In the genomic region with DNA sequence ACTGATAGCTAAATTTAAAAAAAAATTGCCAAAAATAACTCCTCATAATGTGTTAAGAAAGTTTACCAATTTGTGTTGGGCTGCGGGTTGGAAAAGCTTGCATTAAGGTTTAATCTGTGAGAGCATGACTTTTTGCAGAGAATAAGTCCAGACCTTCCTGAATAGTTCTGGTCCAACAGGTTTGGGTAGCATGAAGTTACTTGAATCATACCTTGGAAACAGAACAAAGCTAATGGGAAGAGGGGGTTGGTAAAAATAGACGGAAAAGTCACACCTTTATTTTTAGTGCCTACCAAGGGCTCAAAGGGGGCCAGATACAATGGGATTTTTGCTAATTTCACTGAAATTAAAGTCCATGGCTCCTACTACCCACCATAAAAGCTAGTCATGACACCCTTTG, we compare ENCODE assay signal across 12 cellular contexts. TPM values are rescaled to one million over a fixed set of nuclear protein-coding genes. Genes with fewer than 3 reads are reported as not detected.
A peak's percentile ranks its signal among the peaks of the same experiment; 100 is the strongest.
DNase-seq lines count a peak whose midpoint lies in the region; ATAC-seq, FAIRE-seq and TF ChIP-seq lines count a peak whose summit lies in the region.
"Had no signal": no experiment of that assay in that cellular context is flagged by ENCODE, and none has a peak within 500 bp of the region (broad histone marks: within the 10 kb centered on the region; RNA-seq: fewer than 3 reads in every experiment).

No MANE protein-coding gene starts in this region.

- H2BK120ac ChIP-seq in H1 (replicated peaks; ENCODE audit: low read depth, low read length), result no peak overlapping the region

- H3K4me2 ChIP-seq in MM.1S (ENCODE audit: low read depth, low read length) (peak overlapping the region; percentile 55; the same call in 1 of the 2 replicates), H1 (ENCODE audit: insufficient read depth in 1 of 2, low read depth in 2 of 2, low read length in 2 of 2) (peak overlapping the region; percentile 77 to 94), smooth muscle cell (peak overlapping the region; percentile 38)

- peaks cover 12% of the 10 kb centered on the region for H3F3A ChIP-seq in MM.1S (ENCODE audit: insufficient read depth, low read length)
- peaks cover 11% of the 10 kb centered on the region for H3F3A ChIP-seq in smooth muscle cell (ENCODE audit: low read depth)

- TF ChIP-seq POLR2A in H1 (IDR thresholded peaks at IDR 0.05; ENCODE audit: control extremely low read depth in 1 of 2, low read depth in 2 of 2, low read length in 2 of 2), result 0 out of 3 replicates have a peak, but pooled peaks of 1 of the 2 experiments have one; percentile 5

- no peak overlapping the region for H4K91ac ChIP-seq in H1 (replicated peaks; ENCODE audit: insufficient read length, low read length)

- no peaks in the 10 kb centered on the region for H3K9me2 ChIP-seq in MM.1S (replicated peaks; ENCODE audit: insufficient read depth, low read length)

- H2BK20ac ChIP-seq in H1 (ENCODE audit: low read length), result no peak overlapping the region

- H3K27me3 Mint-ChIP-seq in activated CD8-positive, alpha-beta memory T cell treated with anti-CD3 and anti-CD28 coated beads, Interleukin-2, amount 10 ng/mL, durations not matched to agents 7 days and 5 days, result peaks cover 3% of the 10 kb centered on the region

- H3K4me3 Mint-ChIP-seq in activated CD8-positive, alpha-beta memory T cell treated with anti-CD3 and anti-CD28 coated beads, Interleukin-2, amount 10 ng/mL, durations not matched to agents 7 days and 5 days, result peak overlapping the region; percentile 85

- no peak for ATAC-seq in activated CD8-positive, alpha-beta memory T cell treated with anti-CD3 and anti-CD28 coated beads, Interleukin-2, amount 10 ng/mL, durations not matched to agents 7 days and 5 days
- ATAC-seq in HG02642 (IDR thresholded peaks at IDR 0.05; ENCODE audit: poor library complexity, unreplicated experiment), result no peak
- no peak for ATAC-seq in GM21390 (IDR thresholded peaks at IDR 0.05; ENCODE audit: unreplicated experiment)

- H4K5ac ChIP-seq in H1 (ENCODE audit: insufficient read length, low read depth, low read length), result peak overlapping the region; percentile 80

- H4K20me1 ChIP-seq in MM.1S (ENCODE audit: insufficient read depth, low read length), result no peaks in the 10 kb centered on the region
- H4K20me1 ChIP-seq in H1 (replicated peaks in 1 of 2; ENCODE audit: control insufficient read depth in 1 of 2, insufficient read depth in 2 of 2, low read length in 2 of 2), result peaks cover 9 to 22% of the 10 kb centered on the region in 2 experiments
- H4K20me1 ChIP-seq in smooth muscle cell (ENCODE audit: low read depth), result no peaks in the 10 kb centered on the region

- no peak overlapping the region for H2BK12ac ChIP-seq in H1 (ENCODE audit: low read depth, low read length)

- POLR2A ChIA-PET in H1 (lab: Charles Lee; ENCODE audit: partially characterized antibody), result interaction anchor here (0.6 to 51.1 kb wide), 32 partner anchors 9 to 812 kb away, joined by 3 to 1766 read pairs (median 4); a partner anchor contains a TSS

- H3K79me2 ChIP-seq in MM.1S (ENCODE audit: low read length) (peaks cover 48% of the 10 kb centered on the region), H1 (ENCODE audit: control insufficient read depth in 1 of 2, insufficient read depth in 2 of 2, low read length in 2 of 2) (peaks cover 4 to 58% of the 10 kb centered on the region in 2 experiments; a peak in 2 of 4 replicates), smooth muscle cell (ENCODE audit: low read depth) (peaks cover 5% of the 10 kb centered on the region)

- no peak overlapping the region for H3K4ac ChIP-seq in H1 (replicated peaks; ENCODE audit: insufficient read length, low read depth, low read length)

- H3K27ac ChIP-seq in MM.1S (ENCODE audit: low read length), result no peak overlapping the region
- H3K27ac ChIP-seq in H1 (ENCODE audit: low read depth, low read length), result peak overlapping the region; percentile 59; the same call in 1 of the 2 replicates
- peak overlapping the region; percentile 29 for H3K27ac ChIP-seq in smooth muscle cell (ENCODE audit: low read depth)
- H3K27ac ChIP-seq: Peyer's patch, uterus had no signal

- 46% methylated on average over 2 of the region's 2 CpGs; no CpG with 5 or more reads in 1 of the 2 experiments for WGBS in H1 (ENCODE audit: extremely low coverage in 1 of 2, insufficient coverage in 1 of 2, insufficient read length in 1 of 2, insufficient replicate concordance in 2 of 2, low coverage in 1 of 2, low lambda C conversion rate in 2 of 2, missing lambda C conversion rate in 1 of 2), 2 experiments
- WGBS in smooth muscle cell (ENCODE audit: low lambda C conversion rate), result 58% methylated on average over 2 of the region's 2 CpGs

- FAIRE-seq in H1 (lab: Jason Lieb, UNC), result no peak

- no peak overlapping the region for H2BK15ac ChIP-seq in H1 (ENCODE audit: low read length)

- H3K23me2 ChIP-seq in H1 (ENCODE audit: low read depth, low read length), result peaks cover 12% of the 10 kb centered on the region

- no peak overlapping the region for H2BK5ac ChIP-seq in H1 (ENCODE audit: low read depth, low read length)

- DNase-seq in activated CD8-positive, alpha-beta memory T cell treated with anti-CD3 and anti-CD28 coated beads, Interleukin-2, amount 10 ng/mL, durations not matched to agents 7 days and 5 days, result no peak
- no peak for DNase-seq in activated CD8-positive, alpha-beta memory T cell treated with anti-CD3 and anti-CD28 coated beads, Interleukin-2, amount 50 U/mL, for 4 hours
- DNase-seq in MM.1S (no peak), H1 (ENCODE audit: low read depth in 1 of 2, low spot score in 2 of 2) (no peak), smooth muscle cell (lab: John Stamatoyannopoulos, UW; ENCODE audit: unreplicated experiment) (no peak)
- no peak for DNase-seq in activated CD8-positive, alpha-beta memory T cell treated with anti-CD3 and anti-CD28 coated beads for 24 hours
- DNase-seq: activated CD4-positive, CD25-positive, alpha-beta regulatory T cell treated with anti-CD3 and anti-CD28 coated beads, Interleukin-2, amount 50 U/mL, for 72 hours; NCI-H1436 treated with DMSO at 0.1 percent for 48 hours; Peyer's patch; uterus had no signal

- peaks cover 70% of the 10 kb centered on the region for H3K4me1 Mint-ChIP-seq in activated CD8-positive, alpha-beta memory T cell treated with anti-CD3 and anti-CD28 coated beads, Interleukin-2, amount 10 ng/mL, durations not matched to agents 7 days and 5 days

- H3K14ac ChIP-seq in H1 (ENCODE audit: insufficient read length), result no peak overlapping the region

- H3K4me3 ChIP-seq in MM.1S (ENCODE audit: low read length), result no peak overlapping the region
- peak overlapping the region; percentile 69 to 100 (median 82); a peak in 7 of 8 replicates for H3K4me3 ChIP-seq in H1 (ENCODE audit: extremely low read depth in 1 of 4, insufficient read depth in 2 of 4, low read depth in 3 of 4, low read length in 4 of 4)
- H3K4me3 ChIP-seq in smooth muscle cell, result no peak overlapping the region
- H3K4me3 ChIP-seq: Peyer's patch, uterus had no signal

- CTCF ChIA-PET in activated CD8-positive, alpha-beta memory T cell treated with anti-CD3 and anti-CD28 coated beads, Interleukin-2, amount 10 ng/mL, durations not matched to agents 7 days and 5 days (lab: Charles Lee), result interaction anchor here (1.0 to 2.4 kb wide), 9 partner anchors 11 to 701 kb away, joined by 3 to 12 read pairs (median 3); a partner anchor contains a TSS
- CTCF ChIA-PET in H1 (lab: Charles Lee; ENCODE audit: partially characterized antibody), result interaction anchor here (0.5 to 1.7 kb wide), 3 partner anchors 11 to 58 kb away, joined by 3 to 4 read pairs (median 4); no protein-coding TSS in a partner anchor

- H3K27me3 ChIP-seq in MM.1S (replicated peaks; ENCODE audit: insufficient read depth, low read length), result peaks cover 8% of the 10 kb centered on the region
- no peaks in the 10 kb centered on the region for H3K27me3 ChIP-seq in H1 (replicated peaks in 1 of 4; ENCODE audit: control insufficient read depth in 3 of 4, extremely low read depth in 1 of 4, insufficient read depth in 3 of 4, low read length in 3 of 4)
- H3K27me3 ChIP-seq in smooth muscle cell (ENCODE audit: low read depth), result no peaks in the 10 kb centered on the region
- H3K27me3 ChIP-seq: Peyer's patch, uterus had no signal

- TF ChIP-seq CTCF in MM.1S (IDR thresholded peaks at IDR 0.05; ENCODE audit: low read length) (no peak), H1 (IDR thresholded peaks at IDR 0.05; ENCODE audit: control extremely low read depth in 1 of 3, insufficient read depth in 1 of 3, low read depth in 1 of 3, low read length in 3 of 3) (no peak), smooth muscle cell (IDR thresholded peaks at IDR 0.05; ENCODE audit: borderline replicate concordance, insufficient read depth, poor library complexity, severe bottlenecking) (no peak)

- H2AK5ac ChIP-seq in H1 (ENCODE audit: low read depth, low read length), result no peak overlapping the region

- H3K36me3 Mint-ChIP-seq in activated CD8-positive, alpha-beta memory T cell treated with anti-CD3 and anti-CD28 coated beads, Interleukin-2, amount 10 ng/mL, durations not matched to agents 7 days and 5 days, result peaks cover 33% of the 10 kb centered on the region

- H3K9me3 Mint-ChIP-seq in activated CD8-positive, alpha-beta memory T cell treated with anti-CD3 and anti-CD28 coated beads, Interleukin-2, amount 10 ng/mL, durations not matched to agents 7 days and 5 days (ENCODE audit: low read depth), result no peaks in the 10 kb centered on the region

- no peak overlapping the region for H3K23ac ChIP-seq in H1 (ENCODE audit: insufficient read length)

- no peak overlapping the region for H4K8ac ChIP-seq in H1 (ENCODE audit: extremely low read depth, insufficient read depth, low read length)

- no peak for TF ChIP-seq RAD21 in H1 (IDR thresholded peaks at IDR 0.05 in 1 of 2, conservative IDR thresholded peaks at IDR 0.05 in 1 of 2; ENCODE audit: low read depth in 2 of 2, low read length in 2 of 2)

- H3K56ac ChIP-seq in H1 (replicated peaks; ENCODE audit: insufficient read length, low read depth, low read length), result peak overlapping the region; percentile 32

- H3K9ac ChIP-seq in MM.1S (ENCODE audit: low read length), result no peak overlapping the region
- peak overlapping the region in 3 of 4 experiments; percentile 47 to 96 (median 64); a peak in 6 of 7 replicates for H3K9ac ChIP-seq in H1 (replicated peaks in 1 of 4; ENCODE audit: extremely low read depth in 1 of 4, low read depth in 3 of 4, low read length in 3 of 4)
- H3K9ac ChIP-seq in smooth muscle cell (ENCODE audit: low read depth), result no peak overlapping the region

- H3K79me1 ChIP-seq in H1 (ENCODE audit: low read depth, low read length), result no peaks in the 10 kb centered on the region

- H3K9me3 ChIP-seq in MM.1S (replicated peaks; ENCODE audit: insufficient read depth, low read length) (no peaks in the 10 kb centered on the region), H1 (ENCODE audit: insufficient read depth in 2 of 2, low read depth in 1 of 2, low read length in 1 of 2) (no peaks in the 10 kb centered on the region), smooth muscle cell (replicated peaks; ENCODE audit: low read depth) (no peaks in the 10 kb centered on the region)
- H3K9me3 ChIP-seq: Peyer's patch, uterus had no signal

- H3K27ac Mint-ChIP-seq in activated CD8-positive, alpha-beta memory T cell treated with anti-CD3 and anti-CD28 coated beads, Interleukin-2, amount 10 ng/mL, durations not matched to agents 7 days and 5 days, result peak overlapping the region; percentile 88

- TF ChIP-seq EP300 in H1 (IDR thresholded peaks at IDR 0.05; ENCODE audit: borderline replicate concordance in 1 of 2, low read depth in 2 of 2, low read length in 2 of 2), result no peak

- no peak overlapping the region; the same call in 1 of the 2 replicates for H3K18ac ChIP-seq in H1 (ENCODE audit: extremely low read depth, low read length)

- H2AFZ ChIP-seq in MM.1S (ENCODE audit: low read length) (no peak overlapping the region), H1 (ENCODE audit: low read length) (no peak overlapping the region), smooth muscle cell (ENCODE audit: low read depth) (no peak overlapping the region)

- H3K4me1 ChIP-seq in MM.1S (ENCODE audit: low read length) (peaks cover 38% of the 10 kb centered on the region), H1 (replicated peaks in 1 of 4; ENCODE audit: control insufficient read depth in 3 of 4, insufficient read depth in 4 of 4, low read length in 3 of 4) (peaks cover 17 to 27% (median 22%) of the 10 kb centered on the region in 4 experiments), smooth muscle cell (ENCODE audit: low read depth) (peaks cover 34% of the 10 kb centered on the region)

- H3K36me3 ChIP-seq in MM.1S (replicated peaks; ENCODE audit: insufficient read depth, low read length), result peaks cover 9% of the 10 kb centered on the region; the same call in 1 of the 2 replicates
- H3K36me3 ChIP-seq in H1 (ENCODE audit: control insufficient read depth in 2 of 4, insufficient read depth in 4 of 4, low read length in 3 of 4), result peaks cover 26 to 69% (median 54%) of the 10 kb centered on the region in 4 experiments
- H3K36me3 ChIP-seq in smooth muscle cell (ENCODE audit: low read depth), result peaks cover 7% of the 10 kb centered on the region
- H3K36me3 ChIP-seq: uterus had no signal

RNA-seq across cellular contexts. Expression of a gene that starts 17.1 kb away (rescaled TPM):
- 100 to 1,000 TPM; 149 to 195 TPM for total RNA-seq in activated CD8-positive, alpha-beta memory T cell treated with anti-CD3 and anti-CD28 coated beads, Interleukin-2, amount 10 ng/mL, durations not matched to agents 7 days and 5 days
- 378 and 389 TPM in 2 replicates for total RNA-seq in H1 (2021; fragmentation: NEBNext Ultra II Directional; extraction: Animal tissue kit (Norgen Biotek cat#: 25700))
- polyA plus RNA-seq in H1 (2011; rRNA removed), result 90.6 and 116 TPM in 2 replicates
- polyA plus RNA-seq in H1 (2011; cell fraction: cytosol; rRNA removed), result 114 TPM
- 147 TPM for polyA plus RNA-seq in H1 (2011; cell fraction: nucleus; rRNA removed)
- 195 to 447 TPM (median 235 TPM) in 4 replicates for polyA plus RNA-seq in H1 (2012, experiment 1 of 2)
- 18.5 TPM for polyA plus RNA-seq in H1 (2012, experiment 2 of 2)
- 192 TPM for polyA plus RNA-seq in H1 (2013, experiment 1 of 2)
- 184 TPM for polyA plus RNA-seq in H1 (2013, experiment 2 of 2)
- polyA minus RNA-seq in H1 (2011; rRNA and poly(A)+ RNA removed), result 458 and 712 TPM in 2 replicates
- 183 TPM for polyA minus RNA-seq in H1 (2011; cell fraction: cytosol; rRNA and poly(A)+ RNA removed)
- 431 TPM for polyA minus RNA-seq in H1 (2011; cell fraction: nucleus; rRNA and poly(A)+ RNA removed)
- total RNA-seq in smooth muscle cell, result 267 and 353 TPM in 2 replicates
- 151 and 169 TPM in 2 replicates for polyA plus RNA-seq in smooth muscle cell

Comparison
In these comparisons a context has a peak if more than half of its experiments do, and no peak if none do; other contexts are left out.
1. H3K4me3 ChIP-seq: peak in H1 (4 of 4); none in MM.1S (single experiment) and smooth muscle cell (single experiment).
2. H3K9ac ChIP-seq: peak in H1 (3 of 4); none in MM.1S (single experiment) and smooth muscle cell (single experiment).
3. Peak in every context shown above with its lines, with median percentiles within 50 percentile points of each other: H3K4me2 ChIP-seq.